8 cellular contexts compared by ENCODE assay signal in genomic region chr2:96265840-96266569, GRCh38. TPM values are rescaled to one million over a fixed set of nuclear protein-coding genes. Genes with fewer than 3 reads are reported as not detected.
DNase-seq lines count a peak whose midpoint lies in the region; ATAC-seq, FAIRE-seq and TF ChIP-seq lines count a peak whose summit lies in the region.

Gene CIAO1, plus strand, starts transcription at chr2:96266225. Its CDS starts 126 bp downstream, at chr2:96266351.
Gene TMEM127, minus strand, starts transcription at chr2:96265997. Its CDS starts 616 bp downstream, at chr2:96265381.

- H3K9me3 Mint-ChIP-seq in T-cell, result no peaks in the 10 kb centered on the region

- peak; percentile 96 for FAIRE-seq in GM12891 (lab: Jason Lieb, UNC)

- H3K4me1 ChIP-seq in heart left ventricle (peaks cover 16 to 55% (median 49%) of the 10 kb centered on the region in 12 donors), upper lobe of left lung (peaks cover 34 to 48% (median 39%) of the 10 kb centered on the region in 4 donors)

- peaks cover 48 to 56% (median 50%) of the 10 kb centered on the region in 3 donors for H3K4me1 Mint-ChIP-seq in T-cell

- intact Hi-C loops in heart left ventricle (cut with DNase I), result loop anchor here in 9 of 10 donors (2.0 to 10.0 kb wide), 9 partner anchors 36 to 131 kb away; partner anchors contain the start of genes ASTL (in 3 of the 9), SNRNP200 (in 3 of the 9), DUSP2 (in 2 of the 9) and STARD7 (in 1 of the 9)
- intact Hi-C loops in posterior cingulate gyrus (cut with DNase I), result loop anchor here (1.0 to 2.0 kb wide), 3 partner anchors 39 to 121 kb away; partner anchors contain the start of genes DUSP2, SNRNP200 and STARD7

- H3K36me3 Mint-ChIP-seq in T-cell, result peaks cover 13% of the 10 kb centered on the region

- CTCF ChIA-PET in T-cell (lab: Charles Lee), result interaction anchor here in 1 of 2 donors (1.0 to 1.5 kb wide), 3 partner anchors 55 to 592 kb away, joined by 3 to 5 read pairs (median 3); partner anchors contain the start of gene ANKRD39

- H3K36me3 ChIP-seq in heart left ventricle (peaks cover 0 to 69% (median 63%) of the 10 kb centered on the region in 9 donors), upper lobe of left lung (peaks cover 14 to 48% (median 28%) of the 10 kb centered on the region in 4 donors)

- peak within 1 kb of the TSS; percentile 93 to 98 (median 97) for H3K4me3 Mint-ChIP-seq in T-cell

- TF ChIP-seq CTCF in heart left ventricle (IDR thresholded peaks at IDR 0.05) (peak in 7 of 12 donors; percentile 7 to 30 (median 20)), upper lobe of left lung (IDR thresholded peaks at IDR 0.05) (peak in 4 of 6 experiments; percentile 54 to 81 (median 70))

- H3K9me3 ChIP-seq in heart left ventricle, result no peaks in the 10 kb centered on the region
- no peaks in the 10 kb centered on the region for H3K9me3 ChIP-seq in upper lobe of left lung

- peak; percentile 88 for ATAC-seq in HG02840 (IDR thresholded peaks at IDR 0.05; ENCODE audit: low FRiP score, unreplicated experiment)
- ATAC-seq in T-cell (replicated peaks in 1 of 4), result peak; percentile 95 to 98 (median 96)
- ATAC-seq in heart left ventricle, result peak; percentile 95 to 97 (median 96)
- peak; percentile 98 to 99 for ATAC-seq in upper lobe of left lung (ENCODE audit: low FRiP score in 2 of 2)

- TF ChIP-seq EP300 in upper lobe of left lung (IDR thresholded peaks at IDR 0.05), result no peak

- H3K27ac ChIP-seq in adipose tissue (ENCODE audit: low read depth, low read length), result no peak within 1 kb of the TSS
- H3K27ac ChIP-seq in heart left ventricle, result peak within 1 kb of the TSS; percentile 86 to 98 (median 95)
- H3K27ac ChIP-seq in upper lobe of left lung, result peak within 1 kb of the TSS; percentile 89 to 99 (median 96)

- DNase-seq in GM12891 (ENCODE audit: insufficient read length, low spot score), result peak; percentile 99
- DNase-seq in NCI-H1436 treated with DMSO at 0.1 percent for 48 hours (lab: John Stamatoyannopoulos, UW), result peak; percentile 69
- peak; percentile 94 to 98 (median 96) for DNase-seq in T-cell
- DNase-seq in heart left ventricle, result peak; percentile 99 to 100 (median 99)
- peak; percentile 97 to 100 (median 99) for DNase-seq in posterior cingulate gyrus
- DNase-seq in upper lobe of left lung, result peak; percentile 100

- H3K27me3 ChIP-seq in heart left ventricle, result no peaks in the 10 kb centered on the region
- H3K27me3 ChIP-seq in upper lobe of left lung, result no peaks in the 10 kb centered on the region

- H3K27ac Mint-ChIP-seq in T-cell, result peak within 1 kb of the TSS; percentile 93 to 96

- 0% methylated on average over 63 to 76 of the region's 76 CpGs for WGBS in adipose tissue, 3 donors
- 0 to 1% (median 1%) methylated on average over 37 to 76 of the region's 76 CpGs for WGBS in heart left ventricle, 4 donors
- 0% methylated on average over 3 to 12 of the region's 76 CpGs for WGBS in upper lobe of left lung, 2 donors

- no peaks in the 10 kb centered on the region for H3K27me3 Mint-ChIP-seq in T-cell

- H3K4me3 ChIP-seq in heart left ventricle (peak within 1 kb of the TSS; percentile 72 to 100 (median 90)), upper lobe of left lung (peak within 1 kb of the TSS; percentile 74 to 98 (median 92))

- TF ChIP-seq POLR2A in GM12891 (IDR thresholded peaks at IDR 0.05; ENCODE audit: low read depth, low read length), result peak; percentile 52
- TF ChIP-seq POLR2A in heart left ventricle (IDR thresholded peaks at IDR 0.05), result peak; percentile 91 to 97
- TF ChIP-seq POLR2A in upper lobe of left lung (IDR thresholded peaks at IDR 0.05), result peak in 3 of 4 donors; percentile 79 to 98 (median 93)

- POLR2A ChIA-PET in T-cell (lab: Charles Lee), result interaction anchor here (0.6 to 0.9 kb wide), 2 partner anchors 9 to 11 kb away, joined by 5 to 7 read pairs; no protein-coding TSS in a partner anchor

TF ChIP-seq in GM12891, 5 proteins besides CTCF, POLR2A, EP300 and RAD21:
- TF ChIP-seq PAX5 (IDR thresholded peaks at IDR 0.05; ENCODE audit: insufficient read depth, low read length, severe bottlenecking) (no peak), POU2F2 (IDR thresholded peaks at IDR 0.05; ENCODE audit: low read depth, low read length) (0 out of 2 replicates have a peak, but pooled peaks have one; percentile 26), SPI1 (IDR thresholded peaks at IDR 0.05; ENCODE audit: low read depth, low read length) (0 out of 2 replicates have a peak, but pooled peaks have one; percentile 0), TAF1 (IDR thresholded peaks at IDR 0.05; ENCODE audit: low read depth, low read length) (no peak; the same call in 1 of the 2 replicates), POLR2AphosphoS5 (IDR thresholded peaks at IDR 0.05; ENCODE audit: low read depth, low read length) (peak; percentile 74)

RNA-seq across cellular contexts. Expression of gene CIAO1, which starts in this region (rescaled TPM):
- polyA plus RNA-seq in GM12891 (2012; ENCODE audit: low read depth, missing spikeins), result 36.4 TPM
- total RNA-seq in T-cell, result 10 to 100 TPM; 65.2 to 87.0 (median 80.2) TPM
- 10 to 100 TPM; 34.1 to 62.3 (median 35.9) TPM for polyA plus RNA-seq in adipose tissue
- total RNA-seq in heart left ventricle, result 100 to 1,000 TPM in 2 of 9 donors, 10 to 100 TPM in 7; 57.7 to 109 (median 68.7) TPM
- polyA plus RNA-seq in heart left ventricle, result 10 to 100 TPM; 20.5 to 94.0 TPM
- total RNA-seq in upper lobe of left lung, result 100 to 1,000 TPM in 3 of 6 donors, 10 to 100 TPM in 3; 69.0 to 169 (median 91.0) TPM

RNA-seq across cellular contexts. Expression of gene TMEM127, which starts in this region (rescaled TPM):
- polyA plus RNA-seq in GM12891 (2012; ENCODE audit: low read depth, missing spikeins), result 10.9 TPM
- total RNA-seq in T-cell (10 to 100 TPM; 31.2 to 43.0 (median 40.4) TPM), heart left ventricle (100 to 1,000 TPM in 5 of 9 donors, 10 to 100 TPM in 4; 71.8 to 134 (median 103) TPM), upper lobe of left lung (10 to 100 TPM; 21.0 to 75.8 (median 44.8) TPM)
- polyA plus RNA-seq in adipose tissue (10 to 100 TPM; 12.3 to 27.7 (median 18.8) TPM), heart left ventricle (100 to 1,000 TPM in 1 of 2 donors, 10 to 100 TPM in 1; 18.6 to 124 TPM)
